ENCODE assay signal across 8 cellular contexts in genomic region chr10:62037890-62038608, GRCh38.
DNase-seq lines count a peak whose midpoint lies in the region; ATAC-seq, FAIRE-seq and TF ChIP-seq lines count a peak whose summit lies in the region.

No MANE protein-coding gene starts in this region.

- DNase-seq in A549 (ENCODE audit: low read depth in 1 of 2, low spot score in 1 of 2) (peak in 1 of 2 experiments; percentile 64), HCT116 (ENCODE audit: low read depth, low spot score) (no peak), memory B cell (ENCODE audit: low spot score in 2 of 2) (no peak), islet precursor cell (no peak), RKO (ENCODE audit: low spot score) (no peak)
- DNase-seq in activated CD8-positive, alpha-beta T cell treated with anti-CD3 and anti-CD28 coated beads, Interleukin-2, amount 10 ng/mL, durations not matched to agents 7 days and 5 days = no peak

- POLR2A ChIA-PET in A549 (lab: Yijun Ruan, JAX) (interaction anchor here (0.5 to 1.6 kb wide), 6 partner anchors 134 to 1157 kb away, joined by 3 to 7 read pairs (median 3); no protein-coding TSS in a partner anchor), HCT116 (lab: Charles Lee) (no interaction called here)
- POLR2A ChIA-PET in activated CD8-positive, alpha-beta T cell treated with anti-CD3 and anti-CD28 coated beads, Interleukin-2, amount 10 ng/mL, durations not matched to agents 7 days and 5 days (lab: Charles Lee) = interaction anchor here (1.0 to 5.9 kb wide), 9 partner anchors 9 to 209 kb away, joined by 3 to 41 read pairs (median 5); partner anchors contain the start of gene ARID5B

- CTCF ChIA-PET in A549 (lab: Yijun Ruan, JAX) (interaction anchor here (0.6 to 9.5 kb wide), 46 partner anchors 11 to 1121 kb away, joined by 3 to 221 read pairs (median 5); partner anchors contain the start of gene ARID5B), HCT116 (lab: Charles Lee) (interaction anchor here (0.9 to 4.3 kb wide), 17 partner anchors 11 to 1221 kb away, joined by 3 to 78 read pairs (median 6); partner anchors contain the start of gene RTKN2)
- CTCF ChIA-PET in activated CD8-positive, alpha-beta T cell treated with anti-CD3 and anti-CD28 coated beads, Interleukin-2, amount 10 ng/mL, durations not matched to agents 7 days and 5 days (lab: Charles Lee) = interaction anchor here (0.6 to 11.3 kb wide), 50 partner anchors 7 to 400 kb away, joined by 3 to 253 read pairs (median 5); partner anchors contain the start of genes ARID5B and RTKN2

- no peaks in the 10 kb centered on the region for H3K27me3 ChIP-seq in HCT116 (ENCODE audit: insufficient read depth, low read length)

- no peaks in the 10 kb centered on the region for H3K9me2 ChIP-seq in HCT116 (ENCODE audit: insufficient read depth)

- H4K20me1 ChIP-seq in HCT116 (ENCODE audit: insufficient read depth) = no peaks in the 10 kb centered on the region

- H3K9me3 Mint-ChIP-seq in activated CD8-positive, alpha-beta T cell treated with anti-CD3 and anti-CD28 coated beads, Interleukin-2, amount 10 ng/mL, durations not matched to agents 7 days and 5 days (ENCODE audit: insufficient read depth) = no peaks in the 10 kb centered on the region
- H3K9me3 Mint-ChIP-seq in memory B cell = no peaks in the 10 kb centered on the region

- no TSS peak for BruUV-seq in HCT116 (replicated peaks; lab: Mats Ljungman, UMichigan)

- H3K4me1 Mint-ChIP-seq in activated CD8-positive, alpha-beta T cell treated with anti-CD3 and anti-CD28 coated beads, Interleukin-2, amount 10 ng/mL, durations not matched to agents 7 days and 5 days (ENCODE audit: low read depth) = peaks cover 62% of the 10 kb centered on the region
- peaks cover 46% of the 10 kb centered on the region for H3K4me1 Mint-ChIP-seq in memory B cell

- H3K9me3 ChIP-seq in A549 = no peaks in the 10 kb centered on the region
- no peaks in the 10 kb centered on the region for H3K9me3 ChIP-seq in HCT116 (ENCODE audit: control insufficient read depth in 1 of 2, insufficient read depth in 1 of 2, low read depth in 1 of 2, low read length in 2 of 2)

- H2AFZ ChIP-seq in HCT116 (ENCODE audit: low read depth, low read length, poor library complexity, severe bottlenecking) = no peak overlapping the region

- no peaks in the 10 kb centered on the region for H3K79me2 ChIP-seq in HCT116 (ENCODE audit: insufficient read depth, low read length)

- H3K4me2 ChIP-seq in A549 (peak overlapping the region; percentile 61), HCT116 (ENCODE audit: low read length) (peak overlapping the region; percentile 28)

- no peak for TF ChIP-seq EP300 in A549 (IDR thresholded peaks at IDR 0.05)

- no peaks in the 10 kb centered on the region for H3K27me3 Mint-ChIP-seq in activated CD8-positive, alpha-beta T cell treated with anti-CD3 and anti-CD28 coated beads, Interleukin-2, amount 10 ng/mL, durations not matched to agents 7 days and 5 days (ENCODE audit: low read depth)
- no peaks in the 10 kb centered on the region for H3K27me3 Mint-ChIP-seq in memory B cell

- H3K27ac ChIP-seq in A549 (peak overlapping the region; percentile 48 to 70; a peak in 5 of 6 replicates), HCT116 (ENCODE audit: low read depth, low read length) (no peak overlapping the region)

- intact Hi-C loops in HCT116 (cut with micrococcal nuclease) = loop anchor here (1.0 to 10.0 kb wide), 3 partner anchors 136 to 387 kb away; partner anchors contain the start of gene ARID5B

- H3K36me3 ChIP-seq in HCT116 (ENCODE audit: control insufficient read depth in 1 of 2, insufficient read depth in 2 of 2, low read length in 2 of 2) = no peaks in the 10 kb centered on the region

- RAD21 ChIA-PET in HCT116 (lab: Charles Lee; ENCODE audit: low non-redundant PET in 1 of 2, low total read pairs in 2 of 2, uncharacterized antibody in 2 of 2, unreplicated experiment in 2 of 2) = interaction anchor here (0.9 to 2.0 kb wide), 4 partner anchors 205 to 376 kb away, joined by 3 to 12 read pairs (median 4); no protein-coding TSS in a partner anchor

- ATAC-seq in A549 (peak in 1 of 2 experiments; percentile 28; a peak in 2 of 6 replicates), HCT116 (no peak), memory B cell (ENCODE audit: low read depth) (no peak), GM18873 (IDR thresholded peaks at IDR 0.05; ENCODE audit: low FRiP score, unreplicated experiment) (no peak), GM21786 (IDR thresholded peaks at IDR 0.05; ENCODE audit: unreplicated experiment) (no peak)
- no peak for ATAC-seq in activated CD8-positive, alpha-beta T cell treated with anti-CD3 and anti-CD28 coated beads, Interleukin-2, amount 10 ng/mL, durations not matched to agents 7 days and 5 days

- H3K4me3 Mint-ChIP-seq in activated CD8-positive, alpha-beta T cell treated with anti-CD3 and anti-CD28 coated beads, Interleukin-2, amount 10 ng/mL, durations not matched to agents 7 days and 5 days = no peak overlapping the region
- H3K4me3 Mint-ChIP-seq in memory B cell = no peak overlapping the region

- no peak overlapping the region for H3K4me3 ChIP-seq in A549
- no peak overlapping the region for H3K4me3 ChIP-seq in HCT116 (replicated peaks in 1 of 2; ENCODE audit: low read depth in 1 of 2, low read length in 2 of 2)

- TF ChIP-seq CTCF in A549 (IDR thresholded peaks at IDR 0.05) (no peak), HCT116 (IDR thresholded peaks at IDR 0.05 in 2 of 3, conservative IDR thresholded peaks at IDR 0.05 in 1 of 3; ENCODE audit: borderline replicate concordance in 1 of 3, insufficient read depth in 1 of 3, low read depth in 2 of 3, low read length in 2 of 3) (no peak)

- peak overlapping the region; percentile 71 for H3K27ac Mint-ChIP-seq in activated CD8-positive, alpha-beta T cell treated with anti-CD3 and anti-CD28 coated beads, Interleukin-2, amount 10 ng/mL, durations not matched to agents 7 days and 5 days
- peak overlapping the region; percentile 95 for H3K27ac Mint-ChIP-seq in memory B cell

- H3K4me1 ChIP-seq in A549 = peaks cover 26% of the 10 kb centered on the region
- peaks cover 2 to 7% of the 10 kb centered on the region in 2 experiments; a peak in 2 of 4 replicates for H3K4me1 ChIP-seq in HCT116 (ENCODE audit: control insufficient read depth in 1 of 2, insufficient read depth in 2 of 2, low read length in 2 of 2)

- H3K9ac ChIP-seq in HCT116 (ENCODE audit: low read length) = no peak overlapping the region

- FAIRE-seq in A549 (lab: Jason Lieb, UNC) = no peak

- TF ChIP-seq RAD21 in A549 (conservative IDR thresholded peaks at IDR 0.05 in 1 of 2, IDR thresholded peaks at IDR 0.05 in 1 of 2) (0 out of 5 replicates have a peak, but pooled peaks of 1 of the 2 experiments have one; percentile 11), HCT116 (IDR thresholded peaks at IDR 0.05; ENCODE audit: low read depth) (no peak)

- H3K36me3 Mint-ChIP-seq in activated CD8-positive, alpha-beta T cell treated with anti-CD3 and anti-CD28 coated beads, Interleukin-2, amount 10 ng/mL, durations not matched to agents 7 days and 5 days (ENCODE audit: low read depth) = peaks cover 35% of the 10 kb centered on the region
- H3K36me3 Mint-ChIP-seq in memory B cell = peaks cover 23% of the 10 kb centered on the region

- TF ChIP-seq POLR2A in A549 (IDR thresholded peaks at IDR 0.05; ENCODE audit: low read length) = no peak
- no peak for TF ChIP-seq POLR2A in HCT116 (IDR thresholded peaks at IDR 0.05; ENCODE audit: borderline replicate concordance, extremely low read depth, insufficient read depth, insufficient read length)

TF ChIP-seq in A549, 52 proteins besides CTCF, POLR2A, EP300 and RAD21:
- TF ChIP-seq KDM1A (IDR thresholded peaks at IDR 0.05; ENCODE audit: low read depth) = no peak
- TF ChIP-seq ZFP36 (IDR thresholded peaks at IDR 0.05; ENCODE audit: borderline replicate concordance, partially characterized antibody) = no peak
- TF ChIP-seq RARB (CRISPR knock-in tag; IDR thresholded peaks at IDR 0.05) = no peak
- no peak for TF ChIP-seq MYC (IDR thresholded peaks at IDR 0.05; ENCODE audit: borderline replicate concordance, low read length)
- TF ChIP-seq HOXA7 (CRISPR knock-in tag; IDR thresholded peaks at IDR 0.05) = no peak
- no peak for TF ChIP-seq ESRRA (IDR thresholded peaks at IDR 0.05; ENCODE audit: borderline replicate concordance, low read length)
- no peak for TF ChIP-seq CHD4 (IDR thresholded peaks at IDR 0.05; ENCODE audit: borderline replicate concordance)
- no peak for TF ChIP-seq ZSCAN20 (CRISPR knock-in tag; IDR thresholded peaks at IDR 0.05)
- TF ChIP-seq JUN (IDR thresholded peaks at IDR 0.05) = no peak
- TF ChIP-seq FOXS1 (CRISPR knock-in tag; IDR thresholded peaks at IDR 0.05) = no peak
- TF ChIP-seq JUNB (IDR thresholded peaks at IDR 0.05) = no peak
- TF ChIP-seq SREBF2 (IDR thresholded peaks at IDR 0.05) = no peak

TF ChIP-seq in HCT116, 20 proteins besides CTCF, POLR2A, EP300 and RAD21 (continues in another document):
- TF ChIP-seq POLR2AphosphoS5 (IDR thresholded peaks at IDR 0.05; ENCODE audit: low read depth, low read length) = no peak
- TF ChIP-seq, protein P1, sequence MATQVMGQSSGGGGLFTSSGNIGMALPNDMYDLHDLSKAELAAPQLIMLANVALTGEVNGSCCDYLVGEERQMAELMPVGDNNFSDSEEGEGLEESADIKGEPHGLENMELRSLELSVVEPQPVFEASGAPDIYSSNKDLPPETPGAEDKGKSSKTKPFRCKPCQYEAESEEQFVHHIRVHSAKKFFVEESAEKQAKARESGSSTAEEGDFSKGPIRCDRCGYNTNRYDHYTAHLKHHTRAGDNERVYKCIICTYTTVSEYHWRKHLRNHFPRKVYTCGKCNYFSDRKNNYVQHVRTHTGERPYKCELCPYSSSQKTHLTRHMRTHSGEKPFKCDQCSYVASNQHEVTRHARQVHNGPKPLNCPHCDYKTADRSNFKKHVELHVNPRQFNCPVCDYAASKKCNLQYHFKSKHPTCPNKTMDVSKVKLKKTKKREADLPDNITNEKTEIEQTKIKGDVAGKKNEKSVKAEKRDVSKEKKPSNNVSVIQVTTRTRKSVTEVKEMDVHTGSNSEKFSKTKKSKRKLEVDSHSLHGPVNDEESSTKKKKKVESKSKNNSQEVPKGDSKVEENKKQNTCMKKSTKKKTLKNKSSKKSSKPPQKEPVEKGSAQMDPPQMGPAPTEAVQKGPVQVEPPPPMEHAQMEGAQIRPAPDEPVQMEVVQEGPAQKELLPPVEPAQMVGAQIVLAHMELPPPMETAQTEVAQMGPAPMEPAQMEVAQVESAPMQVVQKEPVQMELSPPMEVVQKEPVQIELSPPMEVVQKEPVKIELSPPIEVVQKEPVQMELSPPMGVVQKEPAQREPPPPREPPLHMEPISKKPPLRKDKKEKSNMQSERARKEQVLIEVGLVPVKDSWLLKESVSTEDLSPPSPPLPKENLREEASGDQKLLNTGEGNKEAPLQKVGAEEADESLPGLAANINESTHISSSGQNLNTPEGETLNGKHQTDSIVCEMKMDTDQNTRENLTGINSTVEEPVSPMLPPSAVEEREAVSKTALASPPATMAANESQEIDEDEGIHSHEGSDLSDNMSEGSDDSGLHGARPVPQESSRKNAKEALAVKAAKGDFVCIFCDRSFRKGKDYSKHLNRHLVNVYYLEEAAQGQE (IDR thresholded peaks at IDR 0.05; ENCODE audit: low read depth) = no peak
- no peak for TF ChIP-seq SP1 (IDR thresholded peaks at IDR 0.05; ENCODE audit: low read depth)
- no peak for TF ChIP-seq CBX3 (IDR thresholded peaks at IDR 0.05; ENCODE audit: low read depth)
- no peak for TF ChIP-seq TCF7L2 (IDR thresholded peaks at IDR 0.05; ENCODE audit: borderline replicate concordance, extremely low read depth, insufficient read depth, insufficient read length)
